In the genomic region with DNA sequence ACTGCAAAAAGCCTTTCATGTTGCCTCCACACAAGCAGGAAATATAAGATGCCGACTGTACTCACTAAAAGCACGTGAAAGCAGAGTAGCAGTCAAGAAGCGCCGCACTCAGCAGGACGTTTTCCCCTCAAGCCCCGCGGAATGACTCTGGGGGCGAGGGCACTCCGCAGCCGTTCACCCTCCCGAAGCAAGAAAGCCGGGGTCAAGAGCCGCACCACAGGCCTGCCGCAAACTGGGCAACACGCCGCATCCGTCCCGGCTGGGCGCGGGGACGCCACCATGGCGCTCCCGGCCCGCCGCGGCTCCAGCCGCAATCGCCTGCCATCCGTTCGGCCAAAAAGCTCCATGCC, we compare ENCODE assay signal across 1 cellular context.
TF ChIP-seq lines count a peak whose summit lies in the region.

No MANE protein-coding gene starts in this region.

TF ChIP-seq in GM12878, 131 proteins besides CTCF, POLR2A, EP300 and RAD21 (continued from another document):
- no peak for TF ChIP-seq IRF3 (IDR thresholded peaks at IDR 0.05)
- no peak for TF ChIP-seq HCFC1 (IDR thresholded peaks at IDR 0.05; ENCODE audit: low read length)
- TF ChIP-seq SMARCA5 (IDR thresholded peaks at IDR 0.05): no peak
- no peak for TF ChIP-seq STAT1 (conservative IDR thresholded peaks at IDR 0.05)
- no peak for TF ChIP-seq NFXL1 (IDR thresholded peaks at IDR 0.05; ENCODE audit: borderline replicate concordance)
- TF ChIP-seq SPI1 (IDR thresholded peaks at IDR 0.05; ENCODE audit: borderline replicate concordance, insufficient read depth, low read depth, low read length): no peak
- no peak for TF ChIP-seq SKIL (IDR thresholded peaks at IDR 0.05; ENCODE audit: low read depth, poor library complexity, severe bottlenecking)
- no peak for TF ChIP-seq RELA (IDR thresholded peaks at IDR 0.05; ENCODE audit: borderline replicate concordance, partially characterized antibody)
